In genomic region chr4:182339246-182339645, GRCh38 we compare ENCODE assay signal across 17 cellular contexts.
DNase-seq lines count a peak whose midpoint lies in the region; ATAC-seq and TF ChIP-seq lines count a peak whose summit lies in the region.
"Had no signal": no experiment of that assay in that cellular context is flagged by ENCODE, and none has a peak within 500 bp of the region (broad histone marks: within the 10 kb centered on the region; RNA-seq: fewer than 3 reads in every experiment).

No MANE protein-coding gene starts in this region.

- peak; percentile 12 for DNase-seq in EH (ENCODE audit: low read depth)
- DNase-seq in NCI-H524 (lab: John Stamatoyannopoulos, UW), result peak; percentile 82
- DNase-seq in glomerular visceral epithelial cell (ENCODE audit: extremely low spot score), result peak; percentile 38
- no peak for DNase-seq in nephron progenitor cell
- DNase-seq in NK-92 treated with Interleukin-12 subunit alpha and Interleukin-12 subunit beta, amount 100 ng/mL, for 24 hours (lab: John Stamatoyannopoulos, UW), result no peak
- DNase-seq in Peyer's patch, result no peak
- no peak for DNase-seq in NCI-H2171 (lab: John Stamatoyannopoulos, UW)
- DNase-seq: activated gamma-delta T cell; amygdala; Caco-2; central memory CD4-positive, alpha-beta T cell; effector CD8-positive, alpha-beta T cell; hypothalamus; NCI-H1694 treated with DMSO at 0.1 percent for 48 hours; OCI-M1 had no signal

- H3K27ac ChIP-seq in Peyer's patch, result no peak overlapping the region
- H3K27ac ChIP-seq: suprapubic skin had no signal

- H3K9me3 Mint-ChIP-seq in nephron progenitor cell, result peaks cover 23% of the 10 kb centered on the region

- H3K27ac Mint-ChIP-seq in nephron progenitor cell, result peak overlapping the region; percentile 83

- TF ChIP-seq POLR2A in Peyer's patch (IDR thresholded peaks at IDR 0.05), result no peak

- no peaks in the 10 kb centered on the region for H3K36me3 ChIP-seq in Peyer's patch
- H3K36me3 ChIP-seq: suprapubic skin had no signal

- TF ChIP-seq CTCF in nephron progenitor cell (IDR thresholded peaks at IDR 0.05) (no peak), Peyer's patch (IDR thresholded peaks at IDR 0.05) (no peak)

- H3K36me3 Mint-ChIP-seq in nephron progenitor cell (ENCODE audit: low read depth), result peaks cover 32% of the 10 kb centered on the region

- H3K4me3 Mint-ChIP-seq in nephron progenitor cell, result no peak overlapping the region

- H3K4me1 Mint-ChIP-seq in nephron progenitor cell, result peaks cover 31% of the 10 kb centered on the region

- no peaks in the 10 kb centered on the region for H3K4me1 ChIP-seq in Peyer's patch
- H3K4me1 ChIP-seq: suprapubic skin had no signal

- no peak overlapping the region for H3K4me3 ChIP-seq in Peyer's patch
- H3K4me3 ChIP-seq: suprapubic skin had no signal

- no peaks in the 10 kb centered on the region for H3K27me3 ChIP-seq in Peyer's patch
- H3K27me3 ChIP-seq: suprapubic skin had no signal

- no peak for ATAC-seq in activated CD4-positive, CD25-positive, alpha-beta regulatory T cell treated with anti-CD3 and anti-CD28 coated beads, Interleukin-2, amount 50 U/mL, for 24 hours

- peaks cover 5% of the 10 kb centered on the region for H3K27me3 Mint-ChIP-seq in nephron progenitor cell (ENCODE audit: low read depth, poor library complexity)

- no peaks in the 10 kb centered on the region for H3K9me3 ChIP-seq in Peyer's patch
- H3K9me3 ChIP-seq: Caco-2, suprapubic skin had no signal

Comparison
In these comparisons a context has a peak if more than half of its experiments do, and no peak if none do; other contexts are left out.
1. DNase-seq: peak in EH (single experiment), NCI-H524 (2 of 2) and glomerular visceral epithelial cell (single experiment); none in nephron progenitor cell (single experiment), NK-92 treated with Interleukin-12 subunit alpha and Interleukin-12 subunit beta, amount 100 ng/mL, for 24 hours (single experiment), Peyer's patch (0 of 3) and NCI-H2171 (single experiment).